Comparison of ENCODE assay signal across 23 cellular contexts in the genomic region with DNA sequence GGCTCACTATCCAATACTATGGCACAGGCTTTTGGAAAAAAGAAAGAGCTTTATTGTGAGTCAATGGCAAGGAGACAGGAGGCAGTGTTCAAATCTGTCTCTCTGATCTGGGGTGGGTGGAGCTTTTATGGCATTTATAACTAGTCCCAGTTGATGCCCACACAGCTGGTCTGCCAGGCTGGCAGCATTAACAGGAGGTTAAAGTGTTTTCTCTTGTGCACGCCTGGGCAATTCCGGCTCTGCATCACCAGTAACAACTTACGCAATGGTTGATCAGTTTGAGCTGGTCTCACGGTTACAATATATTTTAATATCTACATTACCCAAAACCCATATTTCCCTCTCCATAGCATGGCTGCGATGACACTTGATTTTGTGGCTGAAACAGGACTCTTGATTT. TPM values are rescaled to one million over a fixed set of nuclear protein-coding genes. Genes with fewer than 3 reads are reported as not detected.
DNase-seq lines count a peak whose midpoint lies in the region; ATAC-seq and TF ChIP-seq lines count a peak whose summit lies in the region.
"Had no signal": no experiment of that assay in that cellular context is flagged by ENCODE, and none has a peak within 500 bp of the region (broad histone marks: within the 10 kb centered on the region; RNA-seq: fewer than 3 reads in every experiment).

No MANE protein-coding gene starts in this region.

- no peak for ATAC-seq in IMR-90 (ENCODE audit: low read depth)
- ATAC-seq in esophagus mucosa: peak; percentile 58
- ATAC-seq in sciatic nerve: peak; percentile 20
- ATAC-seq in GM18502 (IDR thresholded peaks at IDR 0.05; ENCODE audit: poor library complexity, unreplicated experiment): no peak

- no peak overlapping the region for H2BK120ac ChIP-seq in IMR-90 (ENCODE audit: low read depth, low read length)

- no peak overlapping the region for H2AK5ac ChIP-seq in IMR-90 (ENCODE audit: low read depth, low read length)

- H3K18ac ChIP-seq in IMR-90 (ENCODE audit: low read depth, low read length): no peak overlapping the region

- H3K4ac ChIP-seq in IMR-90 (ENCODE audit: low read depth, low read length): no peak overlapping the region

- H4K20me1 ChIP-seq in IMR-90 (ENCODE audit: insufficient read depth, low read length): no peaks in the 10 kb centered on the region

- H3K56ac ChIP-seq in IMR-90 (ENCODE audit: extremely low read depth, insufficient read depth, low read length): no peak overlapping the region

- no peak overlapping the region; the same call in 1 of the 2 replicates for H4K91ac ChIP-seq in IMR-90 (ENCODE audit: insufficient read depth, low read depth, low read length)

- H3K36me3 ChIP-seq in IMR-90 (ENCODE audit: control insufficient read depth, insufficient read depth, low read length): no peaks in the 10 kb centered on the region
- H3K36me3 ChIP-seq: HAP-1 had no signal

- H3K27me3 ChIP-seq in IMR-90 (ENCODE audit: control insufficient read depth, insufficient read depth, low read length): no peaks in the 10 kb centered on the region

- H2BK5ac ChIP-seq in IMR-90 (ENCODE audit: low read depth, low read length, poor library complexity, severe bottlenecking): no peak overlapping the region

- H3K14ac ChIP-seq in IMR-90 (replicated peaks; ENCODE audit: low read depth, low read length): no peak overlapping the region

- H3K79me1 ChIP-seq in IMR-90 (ENCODE audit: low read depth in 1 of 2, low read length in 2 of 2): no peaks in the 10 kb centered on the region

- no peak for TF ChIP-seq RAD21 in IMR-90 (IDR thresholded peaks at IDR 0.05; ENCODE audit: low read length)

- POLR2A ChIA-PET in IMR-90 (lab: Charles Lee; ENCODE audit: unreplicated experiment): no interaction called here

- no peak overlapping the region for H3K4me3 ChIP-seq in IMR-90 (ENCODE audit: insufficient read depth, low read depth, low read length)
- H3K4me3 ChIP-seq: HAP-1, PC-9 had no signal

- H4K5ac ChIP-seq in IMR-90 (ENCODE audit: low read depth, low read length): no peak overlapping the region

- CTCF ChIA-PET in IMR-90 (lab: Yijun Ruan, JAX): interaction anchor here (0.9 kb wide), 1 partner anchor 9 kb away, joined by 4 read pairs; no protein-coding TSS in a partner anchor

- H3K27ac ChIP-seq in IMR-90 (ENCODE audit: insufficient read depth, low read length): no peak overlapping the region
- H3K27ac ChIP-seq: PC-9 had no signal

- H2BK20ac ChIP-seq in IMR-90 (ENCODE audit: low read depth, low read length): no peak overlapping the region

- H3K9ac ChIP-seq in IMR-90 (ENCODE audit: low read depth, low read length): no peak overlapping the region

- TF ChIP-seq CTCF in IMR-90 (conservative IDR thresholded peaks at IDR 0.05; ENCODE audit: low read depth, low read length): no peak

- no peak overlapping the region for H2AK9ac ChIP-seq in IMR-90 (replicated peaks; ENCODE audit: low read depth, low read length, poor library complexity)

- H2AFZ ChIP-seq in IMR-90 (replicated peaks; ENCODE audit: low read length, poor library complexity): no peak overlapping the region
- H2AFZ ChIP-seq: PC-9 had no signal

- no peak for TF ChIP-seq POLR2A in IMR-90 (IDR thresholded peaks at IDR 0.05; ENCODE audit: low read depth, low read length)

- no TSS peak for BruUV-seq in IMR-90 (replicated peaks; lab: Mats Ljungman, UMichigan)

- dilution Hi-C loops in IMR-90 (cut with HindIII; ENCODE audit: low sequenced_read_pairs, unreplicated experiment): no loop called here

- intact Hi-C loops in IMR-90 (cut with micrococcal nuclease) (no loop called here), sciatic nerve (cut with DNase I) (no loop called here)

- DNase-seq in IMR-90 (no peak), NCI-H524 (lab: John Stamatoyannopoulos, UW) (peak; percentile 69 to 87), sciatic nerve (ENCODE audit: low spot score) (no peak), SIG-M5 treated with dmso at 0.1 percent for 504 hours (lab: John Stamatoyannopoulos, UW; ENCODE audit: unreplicated experiment) (no peak), NCI-H345 treated with DMSO at 0.1 percent for 48 hours (lab: John Stamatoyannopoulos, UW; ENCODE audit: unreplicated experiment) (no peak)
- DNase-seq: ACHN, DMS153, GDM1, Kasumi-1, MM.1S, NCI-H1105 treated with DMSO at 0.1 percent for 48 hours, NCI-H1694, NCI-H2081 treated with DMSO at 0.1 percent for 48 hours, NCI-H2227 treated with DMSO at 0.1 percent for 48 hours, NCI-H526 had no signal

- H2BK15ac ChIP-seq in IMR-90 (ENCODE audit: low read depth, low read length): no peak overlapping the region

- H3K23ac ChIP-seq in IMR-90 (ENCODE audit: low read depth, low read length): no peak overlapping the region

- no peak overlapping the region for H3K4me2 ChIP-seq in IMR-90 (ENCODE audit: low read depth, low read length)
- H3K4me2 ChIP-seq: PC-9 had no signal

- in situ Hi-C loops in IMR-90 (cut with MboI; ENCODE audit: low sequenced_read_pairs): no loop called here

- H3K9me1 ChIP-seq in IMR-90 (ENCODE audit: insufficient read depth, low read length): peaks cover 11% of the 10 kb centered on the region

- WGBS in IMR-90 (ENCODE audit: extremely low coverage in 2 of 2, insufficient read length in 1 of 2), 2 experiments: 83% methylated on average over 3 of the region's 5 CpGs; no CpG with 5 or more reads in 1 of the 2 experiments

- H3K4me1 ChIP-seq in IMR-90 (ENCODE audit: control insufficient read depth, insufficient read depth, low read length): peaks cover 12% of the 10 kb centered on the region
- H3K4me1 ChIP-seq: HAP-1 had no signal

- H4K8ac ChIP-seq in IMR-90 (ENCODE audit: low read depth in 2 of 2, low read length in 2 of 2): no peak overlapping the region

- H3K9me3 ChIP-seq in IMR-90 (ENCODE audit: control insufficient read depth, insufficient read depth, low read length): no peaks in the 10 kb centered on the region; the same call in 1 of the 2 replicates
- H3K9me3 ChIP-seq: HAP-1 had no signal

TF ChIP-seq in IMR-90, 13 proteins besides CTCF, POLR2A, EP300 and RAD21:
- TF ChIP-seq CEBPB (IDR thresholded peaks at IDR 0.05; ENCODE audit: low read depth, low read length): peak; percentile 45; the same call in 1 of the 2 replicates
- no peak for TF ChIP-seq MAFK (IDR thresholded peaks at IDR 0.05; ENCODE audit: low read depth, low read length)

RNA-seq across cellular contexts. Expression of a gene that starts 15.1 kb away (rescaled TPM):
- under 0.01 and 0.28 TPM in 2 replicates for total RNA-seq in IMR-90 (2012; rRNA removed)
- 0.05 and 0.07 TPM in 2 replicates for polyA plus RNA-seq in IMR-90 (2012; rRNA removed)
- 0.02 and 0.03 TPM in 2 replicates for polyA plus RNA-seq in IMR-90 (2012; cell fraction: cytosol; rRNA removed)
- 0.56 and 0.64 TPM in 2 replicates for polyA plus RNA-seq in IMR-90 (2012; cell fraction: nucleus; rRNA removed; ENCODE audit: low replicate concordance)
- 0.16 TPM for total RNA-seq in esophagus mucosa
- total RNA-seq in sciatic nerve: 2.2 TPM
- total RNA-seq: Daoy, HT1080 had no signal
- polyA plus RNA-seq: CD14-positive monocyte, IgD-negative memory B cell had no signal

Comparison
In these comparisons a context has a peak if more than half of its experiments do, and no peak if none do; other contexts are left out.
1. ATAC-seq: peak in esophagus mucosa (single experiment) and sciatic nerve (single experiment); none in IMR-90 (single experiment) and GM18502 (single experiment).
2. DNase-seq: peak in NCI-H524 (2 of 2); none in IMR-90 (single experiment), sciatic nerve (single experiment), SIG-M5 treated with dmso at 0.1 percent for 504 hours (single experiment) and NCI-H345 treated with DMSO at 0.1 percent for 48 hours (single experiment).